ENCODE assay signal across 8 cellular contexts in genomic region chr1:155176544-155177071, GRCh38. TPM values are rescaled to one million over a fixed set of nuclear protein-coding genes. Genes with fewer than 3 reads are reported as not detected.
A peak's percentile ranks its signal among the peaks of the same experiment; 100 is the strongest.
DNase-seq lines count a peak whose midpoint lies in the region; ATAC-seq and TF ChIP-seq lines count a peak whose summit lies in the region.

No MANE protein-coding gene starts in this region.

- peak; percentile 56 for ATAC-seq in PC-3
- peak; percentile 57 for ATAC-seq in stimulated activated memory B cell treated with anti-CD40 and anti-IgM and Interleukin-4, amounts not matched to agents 10 μg/mL and 1 μg/mL and 100 μg/mL, for 72 hours
- ATAC-seq in HG03378 (IDR thresholded peaks at IDR 0.05; ENCODE audit: unreplicated experiment): no peak

- no peak overlapping the region for H3K27ac Mint-ChIP-seq in stimulated activated memory B cell treated with anti-CD40 and anti-IgM and Interleukin-4, amounts not matched to agents 10 μg/mL and 1 μg/mL and 100 μg/mL, for 72 hours

- peaks cover 41% of the 10 kb centered on the region for H3K4me1 Mint-ChIP-seq in stimulated activated memory B cell treated with anti-CD40 and anti-IgM and Interleukin-4, amounts not matched to agents 10 μg/mL and 1 μg/mL and 100 μg/mL, for 72 hours

- no peaks in the 10 kb centered on the region for H3K27me3 Mint-ChIP-seq in stimulated activated memory B cell treated with anti-CD40 and anti-IgM and Interleukin-4, amounts not matched to agents 10 μg/mL and 1 μg/mL and 100 μg/mL, for 72 hours

- H3K9me3 Mint-ChIP-seq in stimulated activated memory B cell treated with anti-CD40 and anti-IgM and Interleukin-4, amounts not matched to agents 10 μg/mL and 1 μg/mL and 100 μg/mL, for 72 hours: no peaks in the 10 kb centered on the region

- H3K4me2 ChIP-seq in Karpas-422 (ENCODE audit: low read depth, low read length, poor library complexity, severe bottlenecking) (no peak overlapping the region), PC-3 (ENCODE audit: low read length) (peak overlapping the region; percentile 39)

- DNase-seq in DMS114 treated with DMSO at 0.1 percent for 48 hours (lab: John Stamatoyannopoulos, UW; ENCODE audit: unreplicated experiment): peak; percentile 81
- DNase-seq in Karpas-422: peak; percentile 95
- DNase-seq in PC-3: peak; percentile 92
- peak; percentile 88 for DNase-seq in activated T-cell treated with anti-CD3 and anti-CD28 coated beads for 1 hour (ENCODE audit: low read depth)
- DNase-seq in epithelial cell of prostate (ENCODE audit: low read depth, low spot score): no peak
- peak; percentile 85 for DNase-seq in myocyte (ENCODE audit: low read depth)

- H3K4me3 Mint-ChIP-seq in stimulated activated memory B cell treated with anti-CD40 and anti-IgM and Interleukin-4, amounts not matched to agents 10 μg/mL and 1 μg/mL and 100 μg/mL, for 72 hours: no peak overlapping the region

- intact Hi-C loops in PC-3 (cut with micrococcal nuclease): loop anchor here (1.0 to 5.0 kb wide), 3 partner anchors 16 to 416 kb away; no protein-coding TSS in a partner anchor

- H3K27me3 ChIP-seq in Karpas-422 (ENCODE audit: low read length) (no peaks in the 10 kb centered on the region), PC-3 (ENCODE audit: low read length) (no peaks in the 10 kb centered on the region)

- H2AFZ ChIP-seq in Karpas-422 (ENCODE audit: low read length) (no peak overlapping the region), PC-3 (ENCODE audit: low read length) (no peak overlapping the region)

- H3K4me3 ChIP-seq in Karpas-422 (ENCODE audit: low read length) (no peak overlapping the region), PC-3 (ENCODE audit: low read length) (no peak overlapping the region)

- TF ChIP-seq CTCF in PC-3 (conservative IDR thresholded peaks at IDR 0.05; ENCODE audit: low read depth, low read length): peak; percentile 95

- H3K27ac ChIP-seq in Karpas-422 (ENCODE audit: low read length) (peak overlapping the region; percentile 59; the same call in 1 of the 2 replicates), PC-3 (ENCODE audit: low read length) (peak overlapping the region; percentile 43), epithelial cell of prostate (peak overlapping the region; percentile 22)

- CTCF ChIA-PET in PC-3 (lab: Charles Lee): interaction anchor here (1.2 kb wide), 1 partner anchor 16 kb away, joined by 8 read pairs; no protein-coding TSS in a partner anchor

- POLR2A ChIA-PET in PC-3 (lab: Charles Lee; ENCODE audit: unreplicated experiment): interaction anchor here (0.6 kb wide), 1 partner anchor 33 kb away, joined by 3 read pairs; no protein-coding TSS in a partner anchor

- peaks cover 4% of the 10 kb centered on the region for H3F3A ChIP-seq in PC-3 (ENCODE audit: low read length, unreplicated experiment)

- H4K20me1 ChIP-seq in Karpas-422 (ENCODE audit: insufficient read depth, low read depth, low read length) (no peaks in the 10 kb centered on the region), PC-3 (ENCODE audit: low read length) (no peaks in the 10 kb centered on the region)

- no TSS peak for BruUV-seq in PC-3 (replicated peaks; lab: Mats Ljungman, UMichigan)

- H3K4me1 ChIP-seq in Karpas-422 (ENCODE audit: low read length) (peaks cover 45% of the 10 kb centered on the region), PC-3 (ENCODE audit: insufficient read depth, low read length) (peaks cover 29% of the 10 kb centered on the region)

- no peaks in the 10 kb centered on the region for H3K9me2 ChIP-seq in Karpas-422 (replicated peaks; ENCODE audit: insufficient read depth, low read length)
- H3K9me2 ChIP-seq in PC-3 (replicated peaks; ENCODE audit: low read length): no peaks in the 10 kb centered on the region

- H3K9ac ChIP-seq in Karpas-422 (ENCODE audit: low read length): peak overlapping the region; percentile 37; the same call in 1 of the 2 replicates
- 0 out of 2 replicates have a peak overlapping the region, but pooled peaks have one; percentile 18 for H3K9ac ChIP-seq in PC-3 (ENCODE audit: low read length)

- peaks cover 20% of the 10 kb centered on the region for H3K79me2 ChIP-seq in Karpas-422 (ENCODE audit: low read length)
- peaks cover 15% of the 10 kb centered on the region for H3K79me2 ChIP-seq in PC-3 (ENCODE audit: low read length)

- peaks cover 20% of the 10 kb centered on the region for H3K36me3 ChIP-seq in Karpas-422 (ENCODE audit: insufficient read depth, low read length)
- H3K36me3 ChIP-seq in PC-3 (ENCODE audit: low read depth, low read length): no peaks in the 10 kb centered on the region; the same call in 1 of the 2 replicates

- H3K9me3 ChIP-seq in Karpas-422 (ENCODE audit: low read length) (no peaks in the 10 kb centered on the region), PC-3 (ENCODE audit: low read length) (no peaks in the 10 kb centered on the region)

- peaks cover 13% of the 10 kb centered on the region for H3K36me3 Mint-ChIP-seq in stimulated activated memory B cell treated with anti-CD40 and anti-IgM and Interleukin-4, amounts not matched to agents 10 μg/mL and 1 μg/mL and 100 μg/mL, for 72 hours

RNA-seq across cellular contexts. Expression of gene TRIM46, which starts 3.0 kb away (rescaled TPM):
- 5.1 and 19.2 TPM in 2 replicates for total RNA-seq in Karpas-422 (2014; rRNA removed; shearing (Covaris generic); ENCODE audit: low replicate concordance)
- total RNA-seq in PC-3 (2014; rRNA removed) (4.1 and 5.4 TPM in 2 replicates), myocyte (0.62 and 0.94 TPM in 2 replicates)
- 1.5 TPM for polyA plus RNA-seq in myocyte (2012)

RNA-seq across cellular contexts. Expression of gene KRTCAP2, which starts 3.5 kb away (rescaled TPM):
- total RNA-seq in Karpas-422 (2014; rRNA removed; shearing (Covaris generic); ENCODE audit: low replicate concordance): 237 and 400 TPM in 2 replicates
- total RNA-seq in PC-3 (2014; rRNA removed) (241 and 257 TPM in 2 replicates), myocyte (51.3 and 81.4 TPM in 2 replicates)
- polyA plus RNA-seq in myocyte (2012): 253 TPM

RNA-seq across cellular contexts. Expression of gene THBS3, which starts 31.1 kb away (rescaled TPM):
- 11.9 and 18.7 TPM in 2 replicates for total RNA-seq in Karpas-422 (2014; rRNA removed; shearing (Covaris generic); ENCODE audit: low replicate concordance)
- total RNA-seq in PC-3 (2014; rRNA removed): 12.0 and 13.0 TPM in 2 replicates
- 40.9 and 52.1 TPM in 2 replicates for total RNA-seq in myocyte
- polyA plus RNA-seq in myocyte (2012): 59.1 TPM

RNA-seq across cellular contexts. Expression of gene MTX1, which starts 31.9 kb away (rescaled TPM):
- 49.5 and 56.9 TPM in 2 replicates for total RNA-seq in Karpas-422 (2014; rRNA removed; shearing (Covaris generic); ENCODE audit: low replicate concordance)
- 141 and 152 TPM in 2 replicates for total RNA-seq in PC-3 (2014; rRNA removed)
- 15.1 and 18.8 TPM in 2 replicates for total RNA-seq in myocyte
- 40.2 TPM for polyA plus RNA-seq in myocyte (2012)

RNA-seq across cellular contexts. Expression of gene DPM3, which starts 36.3 kb away (rescaled TPM):
- 22.2 and 33.2 TPM in 2 replicates for total RNA-seq in Karpas-422 (2014; rRNA removed; shearing (Covaris generic); ENCODE audit: low replicate concordance)
- total RNA-seq in PC-3 (2014; rRNA removed): 53.6 and 74.3 TPM in 2 replicates
- total RNA-seq in myocyte: 83.9 and 90.0 TPM in 2 replicates
- polyA plus RNA-seq in myocyte (2012): 114 TPM
